In genomic region chr2:139742216-139743172, GRCh38 we compare ENCODE assay signal across 28 cellular contexts.
"Had no signal": no experiment of that assay in that cellular context is flagged by ENCODE, and none has a peak within 500 bp of the region (broad histone marks: within the 10 kb centered on the region; RNA-seq: fewer than 3 reads in every experiment).

No MANE protein-coding gene starts in this region.

- H3K36me3 ChIP-seq: esophagus squamous epithelium, gastrocnemius medialis, heart right ventricle, left lung, lower lobe of right lung had no signal

- H3K4me3 ChIP-seq: esophagus squamous epithelium, gastrocnemius medialis, heart right ventricle, left lung, lower lobe of right lung, mucosa of descending colon had no signal

- H3K27me3 ChIP-seq: esophagus squamous epithelium, gastrocnemius medialis, heart right ventricle, left lung had no signal

- H3K27ac ChIP-seq: epithelial cell of prostate, esophagus squamous epithelium, gastrocnemius medialis, heart right ventricle, left lung, lower lobe of right lung had no signal

- H3K4me1 ChIP-seq: esophagus squamous epithelium, gastrocnemius medialis, heart right ventricle, left lung, lower lobe of right lung had no signal

- H3K4me3 Mint-ChIP-seq: dendritic cell treated with granulocyte-macrophage colony-stimulating factor and Interleukin-4, amounts not matched to agents 40 ng/mL and 50 ng/mL, for 4 days; effector memory CD8-positive, alpha-beta T cell; endodermal cell; mesothelial cell of epicardium; naive B cell; naive thymus-derived CD8-positive, alpha-beta T cell had no signal

- FAIRE-seq: endometrium, islet of Langerhans, keratinocyte had no signal

- ATAC-seq: effector memory CD8-positive, alpha-beta T cell; esophagus mucosa; gastrocnemius medialis; heart right ventricle; left cardiac atrium; left lung; left ventricle myocardium superior; lower lobe of right lung; mucosa of descending colon; naive thymus-derived CD8-positive, alpha-beta T cell had no signal

- H3K27ac Mint-ChIP-seq: dendritic cell treated with granulocyte-macrophage colony-stimulating factor and Interleukin-4, amounts not matched to agents 40 ng/mL and 50 ng/mL, for 4 days; effector memory CD8-positive, alpha-beta T cell; endodermal cell; mesothelial cell of epicardium; naive B cell; naive thymus-derived CD8-positive, alpha-beta T cell had no signal

- H3K27me3 Mint-ChIP-seq: dendritic cell treated with granulocyte-macrophage colony-stimulating factor and Interleukin-4, amounts not matched to agents 40 ng/mL and 50 ng/mL, for 4 days; effector memory CD8-positive, alpha-beta T cell; naive B cell; naive thymus-derived CD8-positive, alpha-beta T cell had no signal

- H3K9me3 ChIP-seq: gastrocnemius medialis, lower lobe of right lung, mucosa of descending colon had no signal

- H3K36me3 Mint-ChIP-seq: mesothelial cell of epicardium; naive B cell; naive thymus-derived CD8-positive, alpha-beta T cell had no signal

- DNase-seq: cortex of kidney; effector CD8-positive, alpha-beta T cell; effector memory CD8-positive, alpha-beta T cell; endodermal cell; erythroblast; esophagus squamous epithelium; foreskin fibroblast; foreskin melanocyte; gastrocnemius medialis; glutamatergic neuron; head of caudate nucleus; heart right ventricle; hippocampal formation; left cardiac atrium; left lung; left ventricle myocardium superior; lower lobe of right lung; mesenchymal stem cell; mucosa of descending colon; naive B cell; naive thymus-derived CD8-positive, alpha-beta T cell had no signal

- H3K4me1 Mint-ChIP-seq: endodermal cell; mesothelial cell of epicardium; naive B cell; naive thymus-derived CD8-positive, alpha-beta T cell had no signal
